ENCODE assay signal across 8 cellular contexts in genomic region chr5:74766887-74767578, GRCh38. TPM values are rescaled to one million over a fixed set of nuclear protein-coding genes. Genes with fewer than 3 reads are reported as not detected.
DNase-seq lines count a peak whose midpoint lies in the region; ATAC-seq lines count a peak whose summit lies in the region.

A gene with protein sequence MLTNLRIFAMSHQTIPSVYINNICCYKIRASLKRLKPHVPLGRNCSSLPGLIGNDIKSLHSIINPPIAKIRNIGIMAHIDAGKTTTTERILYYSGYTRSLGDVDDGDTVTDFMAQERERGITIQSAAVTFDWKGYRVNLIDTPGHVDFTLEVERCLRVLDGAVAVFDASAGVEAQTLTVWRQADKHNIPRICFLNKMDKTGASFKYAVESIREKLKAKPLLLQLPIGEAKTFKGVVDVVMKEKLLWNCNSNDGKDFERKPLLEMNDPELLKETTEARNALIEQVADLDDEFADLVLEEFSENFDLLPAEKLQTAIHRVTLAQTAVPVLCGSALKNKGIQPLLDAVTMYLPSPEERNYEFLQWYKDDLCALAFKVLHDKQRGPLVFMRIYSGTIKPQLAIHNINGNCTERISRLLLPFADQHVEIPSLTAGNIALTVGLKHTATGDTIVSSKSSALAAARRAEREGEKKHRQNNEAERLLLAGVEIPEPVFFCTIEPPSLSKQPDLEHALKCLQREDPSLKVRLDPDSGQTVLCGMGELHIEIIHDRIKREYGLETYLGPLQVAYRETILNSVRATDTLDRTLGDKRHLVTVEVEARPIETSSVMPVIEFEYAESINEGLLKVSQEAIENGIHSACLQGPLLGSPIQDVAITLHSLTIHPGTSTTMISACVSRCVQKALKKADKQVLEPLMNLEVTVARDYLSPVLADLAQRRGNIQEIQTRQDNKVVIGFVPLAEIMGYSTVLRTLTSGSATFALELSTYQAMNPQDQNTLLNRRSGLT (minus strand): TSS chr5:74767117. CDS start chr5:74763742, 3,375 bp downstream.
Gene NSA2, plus strand, starts transcription at chr5:74767249. Its CDS starts 112 bp downstream, at chr5:74767361.

- DNase-seq in NCI-H69 (lab: John Stamatoyannopoulos, UW) (peak; percentile 98), dedifferentiated amniotic fluid mesenchymal stem cell (ENCODE audit: extremely low spot score) (peak; percentile 97), left lobe of liver (ENCODE audit: low spot score) (peak; percentile 95)
- DNase-seq in activated CD4-positive, alpha-beta T cell treated with anti-CD3 and anti-CD28 coated beads, Interleukin-2, amount 50 U/mL, for 1 hour = peak; percentile 91
- peak; percentile 90 for DNase-seq in stimulated activated CD4-positive, alpha-beta T cell treated with anti-CD3 and anti-CD28 coated beads, Interleukin-2, amount 100 ng/mL, for 4 hours (ENCODE audit: low read depth)

- H3K9me3 ChIP-seq in BLaER1 = no peaks in the 10 kb centered on the region

- peaks cover 26% of the 10 kb centered on the region for H3K4me1 ChIP-seq in BLaER1

- H3K27ac ChIP-seq in BLaER1 = peak within 1 kb of the TSS; percentile 88

- no peaks in the 10 kb centered on the region for H3K27me3 ChIP-seq in BLaER1

- H3K9ac ChIP-seq in BLaER1 = peak within 1 kb of the TSS; percentile 89

- H3K4me3 ChIP-seq in BLaER1 = peak within 1 kb of the TSS; percentile 90

- H3K36me3 ChIP-seq in BLaER1 = peaks cover 47% of the 10 kb centered on the region

- ATAC-seq in GM19328 (IDR thresholded peaks at IDR 0.05; ENCODE audit: unreplicated experiment) (peak; percentile 72), HG03520 (IDR thresholded peaks at IDR 0.05; ENCODE audit: unreplicated experiment) (peak; percentile 87), left lobe of liver (peak; percentile 98)

- H3K4me2 ChIP-seq in BLaER1 = peak within 1 kb of the TSS; percentile 92

- H4K20me1 ChIP-seq in BLaER1 = peaks cover 27% of the 10 kb centered on the region; the same call in 1 of the 2 replicates

RNA-seq across cellular contexts. Expression of the first gene that starts in this region (rescaled TPM):
- total RNA-seq in left lobe of liver = 22.2 TPM

RNA-seq across cellular contexts. Expression of gene NSA2, which starts in this region (rescaled TPM):
- total RNA-seq in left lobe of liver = 21.0 TPM

Comparison
In these comparisons a context has a peak if more than half of its experiments do, and no peak if none do; other contexts are left out.
1. Peak in every context shown above with its lines: DNase-seq, ATAC-seq, H3K4me3 ChIP-seq and H3K27ac ChIP-seq.